ENCODE assay signal across 25 cellular contexts in genomic region chr15:34203936-34204335, GRCh38.
"Had no signal": no experiment of that assay in that cellular context is flagged by ENCODE, and none has a peak within 500 bp of the region (broad histone marks: within the 10 kb centered on the region; RNA-seq: fewer than 3 reads in every experiment).

No MANE protein-coding gene starts in this region.

- H3K9me3 ChIP-seq: left ventricle myocardium inferior, pancreas, prostate gland, spleen, suprapubic skin, thoracic aorta, tibial artery, uterus had no signal

- H3K27me3 Mint-ChIP-seq: memory B cell; naive thymus-derived CD8-positive, alpha-beta T cell; stimulated activated memory B cell treated with anti-CD40 and anti-IgM and Interleukin-4, amounts not matched to agents 10 μg/mL and 1 μg/mL and 100 μg/mL, for 72 hours; type B pancreatic cell had no signal

- H3K36me3 ChIP-seq: left ventricle myocardium inferior, pancreas, prostate gland, uterus had no signal

- H3K4me3 Mint-ChIP-seq: immature natural killer cell; memory B cell; naive thymus-derived CD8-positive, alpha-beta T cell; nephron; stimulated activated memory B cell treated with anti-CD40 and anti-IgM and Interleukin-4, amounts not matched to agents 10 μg/mL and 1 μg/mL and 100 μg/mL, for 72 hours; type B pancreatic cell had no signal

- H3K4me3 ChIP-seq: left ventricle myocardium inferior, lung, pancreas, prostate gland, skin epidermis, spleen, suprapubic skin, thoracic aorta, tibial artery, uterus had no signal

- H3K9me3 Mint-ChIP-seq: immature natural killer cell; memory B cell; naive thymus-derived CD8-positive, alpha-beta T cell; stimulated activated memory B cell treated with anti-CD40 and anti-IgM and Interleukin-4, amounts not matched to agents 10 μg/mL and 1 μg/mL and 100 μg/mL, for 72 hours; type B pancreatic cell had no signal

- H3K27me3 ChIP-seq: pancreas, spleen, suprapubic skin, tibial artery, uterus had no signal

- DNase-seq: hippocampal formation; immature natural killer cell; left ventricle myocardium inferior; naive thymus-derived CD8-positive, alpha-beta T cell; nucleus accumbens; pancreas; posterior cingulate gyrus; retina; right cardiac atrium; spleen; stimulated activated CD4-positive, alpha-beta T cell treated with anti-CD3 and anti-CD28 coated beads, Interleukin-4, amount 100 ng/mL, for 24 hours; stimulated activated naive CD4-positive, alpha-beta T cell treated with Interleukin-2 at 50 U/mL for 16 hours; tibial artery; uterus had no signal

- H3K4me1 ChIP-seq: prostate gland, uterus had no signal

- FAIRE-seq: islet of Langerhans, pancreas had no signal

- H3K27ac Mint-ChIP-seq: immature natural killer cell; memory B cell; nephron; stimulated activated memory B cell treated with anti-CD40 and anti-IgM and Interleukin-4, amounts not matched to agents 10 μg/mL and 1 μg/mL and 100 μg/mL, for 72 hours; type B pancreatic cell had no signal

- H3K27ac ChIP-seq: left ventricle myocardium inferior, pancreas, prostate gland, skin epidermis, spleen, suprapubic skin, thoracic aorta, tibial artery, uterus had no signal

- ATAC-seq: naive thymus-derived CD8-positive, alpha-beta T cell; pancreas; right cardiac atrium; sciatic nerve; stimulated activated memory B cell treated with anti-CD40 and anti-IgM and Interleukin-4, amounts not matched to agents 10 μg/mL and 1 μg/mL and 100 μg/mL, for 72 hours had no signal
